In the genomic region with DNA sequence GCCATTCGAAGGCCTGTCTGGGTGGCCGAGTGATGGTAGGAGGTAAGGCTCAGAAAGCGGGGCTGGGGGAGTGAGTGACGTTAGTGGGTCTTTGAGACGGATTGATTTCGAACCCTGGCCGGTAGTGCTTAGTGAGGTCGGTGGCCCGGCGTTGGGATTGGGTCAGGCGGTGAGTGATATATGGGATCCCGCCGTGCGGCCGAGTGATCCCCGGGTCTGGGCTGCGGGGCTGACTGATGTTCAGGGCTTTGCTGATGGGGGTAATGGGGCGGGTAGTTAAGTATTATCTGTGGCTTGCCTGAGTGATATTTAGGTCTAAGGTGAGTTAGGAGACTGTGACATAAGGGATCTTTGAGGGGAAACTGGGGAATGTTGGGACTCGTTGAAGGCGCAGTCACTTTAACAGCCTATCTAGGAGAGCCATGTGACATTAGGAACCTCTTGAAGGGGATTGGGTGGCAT, we compare ENCODE assay signal across 8 cellular contexts. TPM values are rescaled to one million over a fixed set of nuclear protein-coding genes. Genes with fewer than 3 reads are reported as not detected.
DNase-seq lines count a peak whose midpoint lies in the region; ATAC-seq and TF ChIP-seq lines count a peak whose summit lies in the region.

No MANE protein-coding gene starts in this region.

- peaks cover 40% of the 10 kb centered on the region for H3K36me3 ChIP-seq in DOHH2 (ENCODE audit: control insufficient read depth, low read length)

- peaks cover 0 to 1% (median 0%) of the 10 kb centered on the region in 7 donors for H3K9me3 Mint-ChIP-seq in naive B cell

- H3K4me1 Mint-ChIP-seq in naive B cell, result peaks cover 35 to 52% (median 46%) of the 10 kb centered on the region in 3 donors

- no peak for TF ChIP-seq CTCF in DOHH2 (IDR thresholded peaks at IDR 0.05; ENCODE audit: low read depth, low read length, poor library complexity, severe bottlenecking)
- no peak for TF ChIP-seq CTCF in dorsolateral prefrontal cortex (IDR thresholded peaks at IDR 0.05 in 54 of 56, conservative IDR thresholded peaks at IDR 0.05 in 2 of 56; ENCODE audit: low read depth in 1 of 56, partially characterized antibody in 56 of 56)

- H3K27me3 ChIP-seq in DOHH2 (ENCODE audit: control insufficient read depth, low read length) (no peaks in the 10 kb centered on the region), dorsolateral prefrontal cortex (no peaks in the 10 kb centered on the region)

- H3K4me3 ChIP-seq in DOHH2 (ENCODE audit: low read length), result peak overlapping the region; percentile 92
- peak overlapping the region; percentile 52 to 100 (median 92) for H3K4me3 ChIP-seq in dorsolateral prefrontal cortex

- ATAC-seq in naive B cell (ENCODE audit: low read depth in 2 of 2), result no peak

- no peaks in the 10 kb centered on the region for H3K27me3 Mint-ChIP-seq in naive B cell

- H4K20me1 ChIP-seq in DOHH2 (ENCODE audit: control insufficient read depth, insufficient read depth, low read depth, low read length), result no peaks in the 10 kb centered on the region

- peak overlapping the region; percentile 96 to 100 (median 99) for H3K27ac Mint-ChIP-seq in naive B cell

- H3K79me2 ChIP-seq in DOHH2 (ENCODE audit: control insufficient read depth, low read length), result peaks cover 29% of the 10 kb centered on the region

- peaks cover 13 to 18% of the 10 kb centered on the region in 2 donors for H3K36me3 Mint-ChIP-seq in naive B cell

- no peaks in the 10 kb centered on the region for H3K9me2 ChIP-seq in DOHH2 (replicated peaks; ENCODE audit: control insufficient read depth, low read length)

- H3K4me3 Mint-ChIP-seq in naive B cell, result peak overlapping the region; percentile 90 to 99 (median 97)

- peak overlapping the region; percentile 11; the same call in 1 of the 2 replicates for H3K27ac ChIP-seq in DOHH2 (ENCODE audit: low read depth, low read length)
- H3K27ac ChIP-seq in dorsolateral prefrontal cortex, result peak overlapping the region in 50 of 59 donors; percentile 24 to 97 (median 85)

- DNase-seq in NAMALWA (ENCODE audit: low spot score) (peak; percentile 31), dorsolateral prefrontal cortex (peak in 3 of 10 donors; percentile 15 to 34 (median 33)), naive B cell (no peak), SKM-1 treated with dmso at 0.1 percent for 144 hours (lab: John Stamatoyannopoulos, UW; ENCODE audit: unreplicated experiment) (no peak), activated gamma-delta T cell treated with Interleukin-2 at 50 U/mL for 16 hours (no peak), amniotic stem cell (lab: John Stamatoyannopoulos, UW) (no peak), activated gamma-delta T cell (lab: John Stamatoyannopoulos, UW) (no peak)

- no peaks in the 10 kb centered on the region for H3F3A ChIP-seq in DOHH2 (ENCODE audit: control insufficient read depth, insufficient read depth)

- peaks cover 24% of the 10 kb centered on the region for H3K4me1 ChIP-seq in DOHH2 (ENCODE audit: control insufficient read depth, low read length)

- peak overlapping the region; percentile 76 for H3K4me2 ChIP-seq in DOHH2 (ENCODE audit: low read length)

- intact Hi-C loops in dorsolateral prefrontal cortex (cut with DNase I), result loop anchor here (1.0 to 5.0 kb wide), 5 partner anchors 25 to 179 kb away; partner anchors contain the start of genes FBL (in 2 of the 2), DYRK1B (in 1 of the 2) and ZNF546 (in 1 of the 2)

- H3K9me3 ChIP-seq in DOHH2 (ENCODE audit: control insufficient read depth, insufficient read depth, low read length), result no peaks in the 10 kb centered on the region

RNA-seq across cellular contexts. Expression of gene PSMC4, which starts 0.4 kb away (rescaled TPM):
- total RNA-seq in dorsolateral prefrontal cortex, result 100 to 1,000 TPM in 12 of 120 experiments, 10 to 100 TPM in 108; 48.2 to 109 (median 89.0) TPM
- 10 to 100 TPM; 78.2 to 94.5 (median 89.9) TPM for polyA plus RNA-seq in naive B cell (ENCODE audit: low read depth in 6 of 6)

RNA-seq across cellular contexts. Expression of gene ZNF546, which starts 25.4 kb away (rescaled TPM):
- 10 to 100 TPM in 103 of 120 experiments, 1 to 10 TPM in 17; 5.7 to 28.7 (median 12.8) TPM for total RNA-seq in dorsolateral prefrontal cortex
- polyA plus RNA-seq in naive B cell (ENCODE audit: low read depth in 6 of 6), result 1 to 10 TPM in 5 of 6 donors, not detected in 1; 4.1 to 8.5 (median 7.3) TPM

RNA-seq across cellular contexts. Expression of gene FCGBP, which starts 37.0 kb away (rescaled TPM):
- 100 to 1,000 TPM in 8 of 120 experiments, 10 to 100 TPM in 93, 1 to 10 TPM in 19; 2.1 to 353 (median 22.5) TPM for total RNA-seq in dorsolateral prefrontal cortex
- 1 to 10 TPM in 1 of 6 donors, under 1 TPM in 5; 0.15 to 1.7 (median 0.76) TPM for polyA plus RNA-seq in naive B cell (ENCODE audit: low read depth in 6 of 6)
